ENCODE assay signal across 8 cellular contexts in the genomic region with DNA sequence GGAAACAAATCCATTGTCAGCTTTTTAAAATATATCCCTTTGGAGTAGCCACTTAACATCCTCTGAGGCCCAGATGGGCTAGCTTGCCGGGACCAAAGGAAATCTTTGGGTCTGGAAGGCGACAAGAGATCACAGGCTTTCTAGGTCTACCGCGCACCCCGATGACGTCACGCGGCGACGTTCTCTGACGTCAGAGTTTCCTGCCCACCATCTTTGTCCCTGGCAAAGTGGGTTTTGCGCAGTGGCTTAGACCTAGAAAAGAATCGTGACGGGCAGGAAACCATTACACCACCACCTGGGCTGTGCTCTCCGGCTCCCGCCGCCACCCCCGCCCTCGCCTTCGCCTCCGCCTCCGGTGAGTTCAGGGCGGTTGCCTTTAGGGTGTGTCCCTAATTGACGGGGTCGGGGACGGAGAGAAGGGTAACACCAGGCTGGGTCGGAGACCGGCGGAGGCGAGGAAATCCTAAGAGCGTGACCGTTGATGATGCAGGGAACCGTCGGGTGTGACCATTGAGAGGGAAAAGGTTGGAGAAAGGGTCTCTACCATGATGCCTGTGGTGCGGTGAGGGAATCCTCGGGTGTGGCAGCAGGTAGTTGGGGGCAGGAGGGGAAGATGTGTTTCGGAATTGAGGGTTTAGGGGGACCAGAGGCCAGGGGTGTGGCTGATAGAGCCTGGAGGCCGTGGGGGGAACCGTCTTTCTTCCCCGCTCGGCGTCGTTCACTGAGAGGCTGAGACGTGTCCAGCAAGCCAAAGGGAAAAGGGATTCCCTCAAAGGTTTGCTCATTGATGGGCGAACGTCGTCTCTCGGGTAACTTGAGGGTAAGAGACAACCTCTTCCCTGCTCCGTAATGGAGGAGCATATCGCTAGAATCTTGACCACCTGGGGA. TPM values are rescaled to one million over a fixed set of nuclear protein-coding genes. Genes with fewer than 3 reads are reported as not detected.
DNase-seq lines count a peak whose midpoint lies in the region; ATAC-seq, FAIRE-seq and TF ChIP-seq lines count a peak whose summit lies in the region.

A gene (plus strand): TSS at position 249 of the 888 bp plus-strand sequence. CDS start 6,709 bp downstream, outside the sequence.

- TSS peak; percentile 82 for BruUV-seq in HepG2 (replicated peaks; lab: Mats Ljungman, UMichigan)

- no peaks in the 10 kb centered on the region; a peak in 1 of 5 replicates for H3K27me3 ChIP-seq in HepG2 (ENCODE audit: control insufficient read depth in 1 of 2, insufficient read depth in 2 of 2, low read length in 2 of 2)

- H3K9ac ChIP-seq in HepG2 (ENCODE audit: insufficient read depth, low read depth, low read length): peak within 1 kb of the TSS; percentile 86

- H3K4me2 ChIP-seq in HepG2 (ENCODE audit: low read depth, low read length): peak within 1 kb of the TSS; percentile 79

- TF ChIP-seq POLR2A in HepG2 (IDR thresholded peaks at IDR 0.05; ENCODE audit: insufficient read depth in 1 of 2, low read depth in 2 of 2, low read length in 2 of 2): peak; percentile 68 to 71

- H3K27ac ChIP-seq in HepG2 (ENCODE audit: extremely low read length, insufficient read depth, low read length): peak within 1 kb of the TSS; percentile 61

- TF ChIP-seq EP300 in HepG2 (IDR thresholded peaks at IDR 0.05; ENCODE audit: low read depth in 2 of 2, low read length in 2 of 2) (no peak), HepG2 (CRISPR knock-in tag; IDR thresholded peaks at IDR 0.05; ENCODE audit: borderline replicate concordance) (no peak; the same call in 1 of the 2 replicates)

- POLR2A ChIA-PET in HepG2 (lab: Yijun Ruan, JAX): interaction anchor here (0.8 to 4.2 kb wide), 4 partner anchors 8 to 221 kb away, joined by 3 to 73 read pairs (median 6); a partner anchor contains a TSS

- DNase-seq in C1 segment of cervical spinal cord (lab: John Stamatoyannopoulos, UW): peak; percentile 36 to 90 (median 85)
- DNase-seq in NCI-H774 (lab: John Stamatoyannopoulos, UW): peak; percentile 96
- DNase-seq in activated CD4-positive, alpha-beta T cell treated with anti-CD3 and anti-CD28 coated beads, Interleukin-2, amount 50 U/mL, for 4 hours: peak; percentile 93 to 96
- peak; percentile 96 to 98 for DNase-seq in dermis microvascular lymphatic vessel endothelial cell (ENCODE audit: low read depth in 2 of 2)
- peak; percentile 83 for DNase-seq in HepG2 (ENCODE audit: low spot score)
- DNase-seq in stimulated activated CD4-positive, alpha-beta T cell treated with anti-CD3 and anti-CD28 coated beads, Interleukin-4, amount 100 ng/mL, for 1 hour: peak; percentile 92

- peak within 1 kb of the TSS; percentile 58 for H2AFZ ChIP-seq in HepG2 (ENCODE audit: low read length)

- peak; percentile 45 for TF ChIP-seq RAD21 in HepG2 (CRISPR knock-in tag; IDR thresholded peaks at IDR 0.05)

- no peaks in the 10 kb centered on the region for H4K20me1 ChIP-seq in HepG2 (ENCODE audit: insufficient read depth, low read length)

- H3K9me3 ChIP-seq in HepG2 (ENCODE audit: low read length): no peaks in the 10 kb centered on the region

- FAIRE-seq in HepG2 (lab: Jason Lieb, UNC): peak; percentile 42

- H3K36me3 ChIP-seq in HepG2 (replicated peaks in 1 of 2; ENCODE audit: control insufficient read depth in 1 of 2, insufficient read depth in 2 of 2, low read length in 2 of 2): no peaks in the 10 kb centered on the region

- H3K79me2 ChIP-seq in HepG2 (ENCODE audit: insufficient read depth, low read length): peaks cover 44% of the 10 kb centered on the region

- peak within 1 kb of the TSS; percentile 67 to 92 (median 89) for H3K4me3 ChIP-seq in HepG2 (replicated peaks in 1 of 3; ENCODE audit: insufficient read depth in 1 of 3, low read depth in 2 of 3, low read length in 3 of 3)

- ATAC-seq in GM19351 (IDR thresholded peaks at IDR 0.05; ENCODE audit: unreplicated experiment) (peak; percentile 91), HG03565 (IDR thresholded peaks at IDR 0.05; ENCODE audit: unreplicated experiment) (peak; percentile 71), HepG2 (peak; percentile 93)

- peaks cover 26% of the 10 kb centered on the region for H3K4me1 ChIP-seq in HepG2 (ENCODE audit: insufficient read depth, low read length)

- CTCF ChIA-PET in HepG2 (lab: Yijun Ruan, JAX; ENCODE audit: low intra/inter-chr PET ratio, low total read pairs): no interaction called here

- TF ChIP-seq CTCF in HepG2 (CRISPR knock-in tag; IDR thresholded peaks at IDR 0.05): peak; percentile 13; the same call in 1 of the 2 replicates

- under 1% methylated on average over 30 of the region's 50 CpGs for WGBS in HepG2 (ENCODE audit: low lambda C conversion rate)

- intact Hi-C loops in HepG2 (cut with micrococcal nuclease; ENCODE audit: unreplicated experiment): no loop called here

- in situ Hi-C loops in HepG2 (cut with HindIII; ENCODE audit: extremely low pct_ligation_motif_present, low pct_unique_long_range_greater_than_20kb): no loop called here

TF ChIP-seq in HepG2, 621 proteins besides CTCF, POLR2A, EP300 and RAD21 (continues in another document):
- TF ChIP-seq ZNF24 (IDR thresholded peaks at IDR 0.05) (no peak), TRIM24 (CRISPR knock-in tag; IDR thresholded peaks at IDR 0.05) (no peak), TSC22D2 (CRISPR knock-in tag; IDR thresholded peaks at IDR 0.05; ENCODE audit: borderline replicate concordance) (no peak), KLF6 (CRISPR knock-in tag; IDR thresholded peaks at IDR 0.05) (peak; percentile 63; the same call in 1 of the 2 replicates), HNRNPH1 (optimal IDR thresholded peaks at IDR 0.05; ENCODE audit: low read depth, low read length) (no peak), ZNF792 (CRISPR knock-in tag; IDR thresholded peaks at IDR 0.05) (peak; percentile 4; the same call in 1 of the 2 replicates), ZNF329 (CRISPR knock-in tag; IDR thresholded peaks at IDR 0.05; ENCODE audit: low read depth) (peak; percentile 76; the same call in 1 of the 2 replicates), ESRRA (CRISPR knock-in tag; IDR thresholded peaks at IDR 0.05; ENCODE audit: low read depth) (no peak), ISL2 (CRISPR knock-in tag; IDR thresholded peaks at IDR 0.05) (no peak), ZNF337 (CRISPR knock-in tag; IDR thresholded peaks at IDR 0.05; ENCODE audit: borderline replicate concordance, low read depth) (no peak), MYNN (CRISPR knock-in tag; IDR thresholded peaks at IDR 0.05; ENCODE audit: low read depth) (no peak)
- TF ChIP-seq, protein P1, sequence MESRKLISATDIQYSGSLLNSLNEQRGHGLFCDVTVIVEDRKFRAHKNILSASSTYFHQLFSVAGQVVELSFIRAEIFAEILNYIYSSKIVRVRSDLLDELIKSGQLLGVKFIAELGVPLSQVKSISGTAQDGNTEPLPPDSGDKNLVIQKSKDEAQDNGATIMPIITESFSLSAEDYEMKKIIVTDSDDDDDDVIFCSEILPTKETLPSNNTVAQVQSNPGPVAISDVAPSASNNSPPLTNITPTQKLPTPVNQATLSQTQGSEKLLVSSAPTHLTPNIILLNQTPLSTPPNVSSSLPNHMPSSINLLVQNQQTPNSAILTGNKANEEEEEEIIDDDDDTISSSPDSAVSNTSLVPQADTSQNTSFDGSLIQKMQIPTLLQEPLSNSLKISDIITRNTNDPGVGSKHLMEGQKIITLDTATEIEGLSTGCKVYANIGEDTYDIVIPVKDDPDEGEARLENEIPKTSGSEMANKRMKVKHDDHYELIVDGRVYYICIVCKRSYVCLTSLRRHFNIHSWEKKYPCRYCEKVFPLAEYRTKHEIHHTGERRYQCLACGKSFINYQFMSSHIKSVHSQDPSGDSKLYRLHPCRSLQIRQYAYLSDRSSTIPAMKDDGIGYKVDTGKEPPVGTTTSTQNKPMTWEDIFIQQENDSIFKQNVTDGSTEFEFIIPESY (CRISPR knock-in tag; IDR thresholded peaks at IDR 0.05): peak; percentile 14; the same call in 1 of the 2 replicates
- TF ChIP-seq, protein P2, sequence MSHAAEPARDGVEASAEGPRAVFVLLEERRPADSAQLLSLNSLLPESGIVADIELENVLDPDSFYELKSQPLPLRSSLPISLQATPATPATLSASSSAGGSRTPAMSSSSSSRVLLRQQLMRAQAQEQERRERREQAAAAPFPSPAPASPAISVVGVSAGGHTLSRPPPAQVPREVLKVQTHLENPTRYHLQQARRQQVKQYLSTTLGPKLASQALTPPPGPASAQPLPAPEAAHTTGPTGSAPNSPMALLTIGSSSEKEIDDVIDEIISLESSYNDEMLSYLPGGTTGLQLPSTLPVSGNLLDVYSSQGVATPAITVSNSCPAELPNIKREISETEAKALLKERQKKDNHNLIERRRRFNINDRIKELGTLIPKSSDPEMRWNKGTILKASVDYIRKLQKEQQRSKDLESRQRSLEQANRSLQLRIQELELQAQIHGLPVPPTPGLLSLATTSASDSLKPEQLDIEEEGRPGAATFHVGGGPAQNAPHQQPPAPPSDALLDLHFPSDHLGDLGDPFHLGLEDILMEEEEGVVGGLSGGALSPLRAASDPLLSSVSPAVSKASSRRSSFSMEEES (CRISPR knock-in tag; IDR thresholded peaks at IDR 0.05): peak; percentile 45; the same call in 1 of the 2 replicates

RNA-seq across cellular contexts. Expression of the gene that starts here (rescaled TPM):
- 79.5 and 115 TPM in 2 replicates for total RNA-seq in dermis microvascular lymphatic vessel endothelial cell
- 23.8 and 58.4 TPM in 2 replicates for total RNA-seq in HepG2 (2016; rRNA removed; fragmentation: Illumina TruSeq; extraction: Trizol)
- 7.7 and 8.3 TPM in 2 replicates for total RNA-seq in HepG2 (2016; cell fraction: cytosol; rRNA removed; fragmentation: Illumina TruSeq; extraction: Trizol; ENCODE audit: low read depth)
- 21.9 and 55.7 TPM in 2 replicates for total RNA-seq in HepG2 (2016; cell fraction: insoluble cytoplasmic fraction; rRNA removed; fragmentation: Illumina TruSeq; extraction: Trizol)
- 24.9 and 27.8 TPM in 2 replicates for total RNA-seq in HepG2 (2016; cell fraction: membrane; rRNA removed; fragmentation: Illumina TruSeq; extraction: Trizol)
- total RNA-seq in HepG2 (2016; cell fraction: nucleus; rRNA removed; fragmentation: Illumina TruSeq; extraction: Trizol): 35.0 and 35.8 TPM in 2 replicates
- 67.4 and 71.3 TPM in 2 replicates for polyA plus RNA-seq in HepG2 (2011; rRNA removed)
- 55.0 and 79.8 TPM in 2 replicates for polyA plus RNA-seq in HepG2 (2011; cell fraction: cytosol; rRNA removed)
- 30.8 and 37.5 TPM in 2 replicates for polyA plus RNA-seq in HepG2 (2011; cell fraction: nucleus; rRNA removed)
- 71.1 and 87.3 TPM in 2 replicates for polyA plus RNA-seq in HepG2 (2012)
- polyA plus RNA-seq in HepG2 (2016; cell fraction: cytosol; fragmentation: Illumina TruSeq; extraction: Trizol; ENCODE audit: low read depth): 9.1 and 11.2 TPM in 2 replicates
- 61.8 and 69.1 TPM in 2 replicates for polyA plus RNA-seq in HepG2 (2016; cell fraction: insoluble cytoplasmic fraction; fragmentation: Illumina TruSeq; extraction: Trizol; ENCODE audit: low read depth)
- 20.2 and 25.9 TPM in 2 replicates for polyA plus RNA-seq in HepG2 (2016; cell fraction: membrane; fragmentation: Illumina TruSeq; extraction: Trizol; ENCODE audit: low read depth)
- polyA plus RNA-seq in HepG2 (2016; cell fraction: nucleus; fragmentation: Illumina TruSeq; extraction: Trizol; ENCODE audit: insufficient read depth, low read depth): 31.8 and 34.7 TPM in 2 replicates
- polyA minus RNA-seq in HepG2 (2011; rRNA and poly(A)+ RNA removed; ENCODE audit: low replicate concordance): 118 and 224 TPM in 2 replicates
- polyA minus RNA-seq in HepG2 (2011; cell fraction: cytosol; rRNA and poly(A)+ RNA removed): 78.8 and 101 TPM in 2 replicates
- polyA minus RNA-seq in HepG2 (2011; cell fraction: nucleus; rRNA and poly(A)+ RNA removed): 59.2 and 75.5 TPM in 2 replicates

Comparison
In these comparisons a context has a peak if more than half of its experiments do, and no peak if none do; other contexts are left out.
1. Peak in every context shown above with its lines: DNase-seq, ATAC-seq, H3K4me3 ChIP-seq and H3K27ac ChIP-seq.